In genomic region chr7:151394076-151395035, GRCh38 we compare ENCODE assay signal across 26 cellular contexts. TPM values are rescaled to one million over a fixed set of nuclear protein-coding genes. Genes with fewer than 3 reads are reported as not detected.
DNase-seq lines count a peak whose midpoint lies in the region; ATAC-seq and TF ChIP-seq lines count a peak whose summit lies in the region.
"Had no signal": no experiment of that assay in that cellular context is flagged by ENCODE, and none has a peak within 500 bp of the region (broad histone marks: within the 10 kb centered on the region; RNA-seq: fewer than 3 reads in every experiment).

No MANE protein-coding gene starts in this region.

- in situ Hi-C loops in IMR-90 (cut with MboI; ENCODE audit: low sequenced_read_pairs) = no loop called here

- TF ChIP-seq CTCF in IMR-90 (conservative IDR thresholded peaks at IDR 0.05; ENCODE audit: low read depth, low read length) (no peak), chondrocyte (IDR thresholded peaks at IDR 0.05) (no peak), lower lobe of right lung (IDR thresholded peaks at IDR 0.05) (no peak), osteoblast (IDR thresholded peaks at IDR 0.05; ENCODE audit: extremely low read depth, low read depth, low read length) (no peak)

- H3K27ac Mint-ChIP-seq in chondrocyte (ENCODE audit: unreplicated experiment) = no peak overlapping the region
- no peak overlapping the region for H3K27ac Mint-ChIP-seq in activated CD8-positive, alpha-beta memory T cell treated with anti-CD3 and anti-CD28 coated beads, Interleukin-2, amount 10 ng/mL, durations not matched to agents 7 days and 5 days

- H2BK120ac ChIP-seq in IMR-90 (ENCODE audit: low read depth, low read length) = no peak overlapping the region

- DNase-seq in IMR-90 = no peak
- peak; percentile 87 for DNase-seq in chondrocyte (ENCODE audit: low spot score)
- peak; percentile 39 for DNase-seq in lower lobe of right lung
- peak; percentile 39 for DNase-seq in osteoblast (ENCODE audit: insufficient read length, low spot score, missing footprints)
- DNase-seq in NCI-H526 treated with DMSO at 0.1 percent for 48 hours (lab: John Stamatoyannopoulos, UW) = no peak
- no peak for DNase-seq in activated CD8-positive, alpha-beta memory T cell treated with anti-CD3 and anti-CD28 coated beads, Interleukin-2, amount 10 ng/mL, durations not matched to agents 7 days and 5 days
- DNase-seq: DMS 273 treated with DMSO at 0.1 percent for 48 hours, DMS79, EL, GDM1, H7, NCI-H1092 treated with DMSO at 0.1 percent for 48 hours, NCI-H1436 treated with DMSO at 0.1 percent for 48 hours, NCI-H187 treated with DMSO at 0.1 percent for 48 hours, NCI-H2171 treated with DMSO at 0.1 percent for 48 hours, NCI-H345, NCI-H510A treated with DMSO at 0.1 percent for 48 hours, NCI-H774, SK-N-SH, SW 1271 had no signal

- H4K20me1 ChIP-seq in IMR-90 (ENCODE audit: insufficient read depth, low read length) (no peaks in the 10 kb centered on the region), osteoblast (ENCODE audit: insufficient read depth, low read length) (no peaks in the 10 kb centered on the region)

- no peak overlapping the region for H4K91ac ChIP-seq in IMR-90 (ENCODE audit: insufficient read depth, low read depth, low read length)

- H3K4me2 ChIP-seq in IMR-90 (ENCODE audit: low read depth, low read length) (no peak overlapping the region), osteoblast (ENCODE audit: insufficient read depth, low read length) (no peak overlapping the region)
- H3K4me2 ChIP-seq: A549, KMS-11, SK-N-SH had no signal

- peaks cover 30% of the 10 kb centered on the region for H3K27me3 Mint-ChIP-seq in chondrocyte (ENCODE audit: low read depth)
- H3K27me3 Mint-ChIP-seq in activated CD8-positive, alpha-beta memory T cell treated with anti-CD3 and anti-CD28 coated beads, Interleukin-2, amount 10 ng/mL, durations not matched to agents 7 days and 5 days = no peaks in the 10 kb centered on the region

- H3K9me3 Mint-ChIP-seq in chondrocyte (ENCODE audit: low read depth) = no peaks in the 10 kb centered on the region
- peaks cover 4% of the 10 kb centered on the region for H3K9me3 Mint-ChIP-seq in activated CD8-positive, alpha-beta memory T cell treated with anti-CD3 and anti-CD28 coated beads, Interleukin-2, amount 10 ng/mL, durations not matched to agents 7 days and 5 days (ENCODE audit: low read depth)
- H3K9me3 Mint-ChIP-seq: CD8-positive, alpha-beta memory T cell had no signal

- dilution Hi-C loops in IMR-90 (cut with HindIII; ENCODE audit: low sequenced_read_pairs, unreplicated experiment) = no loop called here

- no peak overlapping the region for H2BK5ac ChIP-seq in IMR-90 (ENCODE audit: low read depth, low read length, poor library complexity, severe bottlenecking)

- no peak overlapping the region for H3K56ac ChIP-seq in IMR-90 (ENCODE audit: extremely low read depth, insufficient read depth, low read length)

- no peak overlapping the region for H3K18ac ChIP-seq in IMR-90 (ENCODE audit: low read depth, low read length)

- H2BK15ac ChIP-seq in IMR-90 (ENCODE audit: low read depth, low read length) = no peak overlapping the region

- H3K79me1 ChIP-seq in IMR-90 (ENCODE audit: low read depth in 1 of 2, low read length in 2 of 2) = no peaks in the 10 kb centered on the region

- whole genome bisulfite sequencing in IMR-90 (ENCODE audit: extremely low coverage in 2 of 2, insufficient read length in 1 of 2), 2 experiments = 89% methylated on average over 14 of the region's 35 CpGs; no CpG with 5 or more reads in 1 of the 2 experiments

- no peak overlapping the region for H3K14ac ChIP-seq in IMR-90 (replicated peaks; ENCODE audit: low read depth, low read length)

- H3K36me3 ChIP-seq in IMR-90 (ENCODE audit: control insufficient read depth, insufficient read depth, low read length) (no peaks in the 10 kb centered on the region), lower lobe of right lung (no peaks in the 10 kb centered on the region), osteoblast (ENCODE audit: insufficient read depth, low read length) (no peaks in the 10 kb centered on the region)

- no peaks in the 10 kb centered on the region for H3K4me1 ChIP-seq in IMR-90 (ENCODE audit: control insufficient read depth, insufficient read depth, low read length)
- H3K4me1 ChIP-seq in lower lobe of right lung = no peaks in the 10 kb centered on the region
- H3K4me1 ChIP-seq in osteoblast (ENCODE audit: insufficient read depth, low read length) = no peaks in the 10 kb centered on the region

- H4K8ac ChIP-seq in IMR-90 (ENCODE audit: low read depth in 2 of 2, low read length in 2 of 2) = no peak overlapping the region

- no peak overlapping the region for H2BK20ac ChIP-seq in IMR-90 (ENCODE audit: low read depth, low read length)

- H3K23ac ChIP-seq in IMR-90 (ENCODE audit: low read depth, low read length) = no peak overlapping the region

- H3K9me3 ChIP-seq in IMR-90 (ENCODE audit: control insufficient read depth, insufficient read depth, low read length) (no peaks in the 10 kb centered on the region), lower lobe of right lung (no peaks in the 10 kb centered on the region), osteoblast (ENCODE audit: low read depth, low read length) (no peaks in the 10 kb centered on the region)
- H3K9me3 ChIP-seq: A549, SK-N-SH had no signal

- intact Hi-C loops in IMR-90 (cut with micrococcal nuclease) = no loop called here
- intact Hi-C loops in lower lobe of right lung (cut with DNase I) = no loop called here

- no peak overlapping the region for H3K4me3 Mint-ChIP-seq in chondrocyte (ENCODE audit: unreplicated experiment)
- no peak overlapping the region for H3K4me3 Mint-ChIP-seq in activated CD8-positive, alpha-beta memory T cell treated with anti-CD3 and anti-CD28 coated beads, Interleukin-2, amount 10 ng/mL, durations not matched to agents 7 days and 5 days
- H3K4me3 Mint-ChIP-seq: CD8-positive, alpha-beta memory T cell had no signal

- H2AFZ ChIP-seq in IMR-90 (replicated peaks; ENCODE audit: low read length, poor library complexity) (peak overlapping the region; percentile 33), osteoblast (ENCODE audit: low read length) (no peak overlapping the region)

- BruUV-seq in IMR-90 (replicated peaks; lab: Mats Ljungman, UMichigan) = no TSS peak

- TF ChIP-seq POLR2A in IMR-90 (IDR thresholded peaks at IDR 0.05; ENCODE audit: low read depth, low read length) = no peak

- H3K4ac ChIP-seq in IMR-90 (ENCODE audit: low read depth, low read length) = no peak overlapping the region

- POLR2A ChIA-PET in IMR-90 (lab: Charles Lee; ENCODE audit: unreplicated experiment) = no interaction called here

- no peaks in the 10 kb centered on the region for H3K79me2 ChIP-seq in osteoblast (ENCODE audit: insufficient read depth, low read length)

- H3K27me3 ChIP-seq in IMR-90 (ENCODE audit: control insufficient read depth, insufficient read depth, low read length) (peaks cover 22% of the 10 kb centered on the region), lower lobe of right lung (ENCODE audit: low read depth) (no peaks in the 10 kb centered on the region), osteoblast (ENCODE audit: insufficient read depth, low read length) (peaks cover 8% of the 10 kb centered on the region)

- H4K5ac ChIP-seq in IMR-90 (ENCODE audit: low read depth, low read length) = no peak overlapping the region

- no peak overlapping the region for H2AK9ac ChIP-seq in IMR-90 (replicated peaks; ENCODE audit: low read depth, low read length, poor library complexity)

- H3K4me1 Mint-ChIP-seq in chondrocyte (ENCODE audit: low read depth) = no peaks in the 10 kb centered on the region
- H3K4me1 Mint-ChIP-seq in activated CD8-positive, alpha-beta memory T cell treated with anti-CD3 and anti-CD28 coated beads, Interleukin-2, amount 10 ng/mL, durations not matched to agents 7 days and 5 days = peaks cover 8% of the 10 kb centered on the region

- H3K27ac ChIP-seq in IMR-90 (ENCODE audit: insufficient read depth, low read length) (no peak overlapping the region), lower lobe of right lung (no peak overlapping the region), osteoblast (ENCODE audit: low read depth, low read length) (no peak overlapping the region)
- H3K27ac ChIP-seq: C4-2B, KMS-11 had no signal

- H3K4me3 ChIP-seq in IMR-90 (ENCODE audit: insufficient read depth, low read depth, low read length) = no peak overlapping the region
- H3K4me3 ChIP-seq in lower lobe of right lung = no peak overlapping the region
- H3K4me3 ChIP-seq in osteoblast (ENCODE audit: insufficient read depth, low read length) = no peak overlapping the region
- H3K4me3 ChIP-seq: A549 had no signal

- CTCF ChIA-PET in IMR-90 (lab: Yijun Ruan, JAX) = no interaction called here
- CTCF ChIA-PET in activated CD8-positive, alpha-beta memory T cell treated with anti-CD3 and anti-CD28 coated beads, Interleukin-2, amount 10 ng/mL, durations not matched to agents 7 days and 5 days (lab: Charles Lee) = interaction anchor here (1.0 kb wide), 1 partner anchor 54 kb away, joined by 3 read pairs; no protein-coding TSS in a partner anchor

- ATAC-seq in IMR-90 (ENCODE audit: low read depth) (no peak), lower lobe of right lung (no peak), GM18498 (IDR thresholded peaks at IDR 0.05; ENCODE audit: unreplicated experiment) (no peak), GM18873 (IDR thresholded peaks at IDR 0.05; ENCODE audit: low FRiP score, unreplicated experiment) (no peak)
- ATAC-seq in activated CD8-positive, alpha-beta memory T cell treated with anti-CD3 and anti-CD28 coated beads, Interleukin-2, amount 10 ng/mL, durations not matched to agents 7 days and 5 days = no peak
- ATAC-seq: A549 had no signal

- no peaks in the 10 kb centered on the region for H3K36me3 Mint-ChIP-seq in chondrocyte (ENCODE audit: low read depth)
- no peaks in the 10 kb centered on the region for H3K36me3 Mint-ChIP-seq in activated CD8-positive, alpha-beta memory T cell treated with anti-CD3 and anti-CD28 coated beads, Interleukin-2, amount 10 ng/mL, durations not matched to agents 7 days and 5 days
- H3K36me3 Mint-ChIP-seq: CD8-positive, alpha-beta memory T cell had no signal

- no peak for TF ChIP-seq RAD21 in IMR-90 (IDR thresholded peaks at IDR 0.05; ENCODE audit: low read length)

- no peak overlapping the region for H3K9ac ChIP-seq in IMR-90 (ENCODE audit: low read depth, low read length)
- H3K9ac ChIP-seq: KMS-11, SK-N-SH had no signal

- no peak overlapping the region for H2AK5ac ChIP-seq in IMR-90 (ENCODE audit: low read depth, low read length)

- H3K9me1 ChIP-seq in IMR-90 (ENCODE audit: insufficient read depth, low read length) = no peaks in the 10 kb centered on the region

RNA-seq across cellular contexts. Expression of gene WDR86, which starts 15.5 kb away (rescaled TPM):
- total RNA-seq in IMR-90 (2012; rRNA removed) (not detected in 2 replicates), chondrocyte (not detected in 3 replicates), lower lobe of right lung (4.4 TPM), osteoblast (8.5 and 15.6 TPM in 2 replicates)
- not detected in 2 replicates for polyA plus RNA-seq in IMR-90 (2012; rRNA removed)
- polyA plus RNA-seq in IMR-90 (2012; cell fraction: cytosol; rRNA removed) = 0.11 TPM in 1 of 2 replicates, not detected in the other
- polyA plus RNA-seq in IMR-90 (2012; cell fraction: nucleus; rRNA removed; ENCODE audit: low replicate concordance) = 0.39 and 0.52 TPM in 2 replicates
- under 1 TPM in 1 of 2 experiments, not detected in 1; 0.29 TPM for total RNA-seq in activated CD8-positive, alpha-beta memory T cell treated with anti-CD3 and anti-CD28 coated beads, Interleukin-2, amount 10 ng/mL, durations not matched to agents 7 days and 5 days

RNA-seq across cellular contexts. Expression of gene CRYGN, which starts 45.6 kb away (rescaled TPM):
- total RNA-seq in IMR-90 (2012; rRNA removed) = not detected in 2 replicates
- polyA plus RNA-seq in IMR-90 (2012; rRNA removed) = not detected in 2 replicates
- polyA plus RNA-seq in IMR-90 (2012; cell fraction: cytosol; rRNA removed) = not detected in 2 replicates
- 0.12 and 0.14 TPM in 2 replicates for polyA plus RNA-seq in IMR-90 (2012; cell fraction: nucleus; rRNA removed; ENCODE audit: low replicate concordance)
- total RNA-seq in chondrocyte = not detected in 3 replicates
- total RNA-seq in lower lobe of right lung = not detected
- total RNA-seq in osteoblast = 0.59 and 0.72 TPM in 2 replicates
- not detected for total RNA-seq in activated CD8-positive, alpha-beta memory T cell treated with anti-CD3 and anti-CD28 coated beads, Interleukin-2, amount 10 ng/mL, durations not matched to agents 7 days and 5 days
- total RNA-seq: CD8-positive, alpha-beta memory T cell had no signal
- polyA plus RNA-seq: A549, SK-N-SH had no signal

RNA-seq across cellular contexts. Expression of gene NUB1, which starts 52.7 kb away (rescaled TPM):
- total RNA-seq in IMR-90 (2012; rRNA removed) (20.1 and 31.9 TPM in 2 replicates), chondrocyte (47.3 to 61.7 TPM (median 50.3 TPM) in 3 replicates), lower lobe of right lung (53.7 TPM), osteoblast (48.9 and 50.7 TPM in 2 replicates)
- polyA plus RNA-seq in IMR-90 (2012; rRNA removed) = 27.2 and 29.7 TPM in 2 replicates
- polyA plus RNA-seq in IMR-90 (2012; cell fraction: cytosol; rRNA removed) = 15.0 and 16.7 TPM in 2 replicates
- 18.7 and 22.1 TPM in 2 replicates for polyA plus RNA-seq in IMR-90 (2012; cell fraction: nucleus; rRNA removed; ENCODE audit: low replicate concordance)
- 10 to 100 TPM; 71.3 to 73.3 TPM for total RNA-seq in activated CD8-positive, alpha-beta memory T cell treated with anti-CD3 and anti-CD28 coated beads, Interleukin-2, amount 10 ng/mL, durations not matched to agents 7 days and 5 days

Comparison
In these comparisons a context has a peak if more than half of its experiments do, and no peak if none do; other contexts are left out.
1. DNase-seq: peak in chondrocyte (single experiment), lower lobe of right lung (single experiment) and osteoblast (single experiment); none in IMR-90 (single experiment), NCI-H526 treated with DMSO at 0.1 percent for 48 hours (single experiment) and activated CD8-positive, alpha-beta memory T cell treated with anti-CD3 and anti-CD28 coated beads, Interleukin-2, amount 10 ng/mL, durations not matched to agents 7 days and 5 days (single experiment).